ENCODE assay signal across 1 cellular context in the genomic region with DNA sequence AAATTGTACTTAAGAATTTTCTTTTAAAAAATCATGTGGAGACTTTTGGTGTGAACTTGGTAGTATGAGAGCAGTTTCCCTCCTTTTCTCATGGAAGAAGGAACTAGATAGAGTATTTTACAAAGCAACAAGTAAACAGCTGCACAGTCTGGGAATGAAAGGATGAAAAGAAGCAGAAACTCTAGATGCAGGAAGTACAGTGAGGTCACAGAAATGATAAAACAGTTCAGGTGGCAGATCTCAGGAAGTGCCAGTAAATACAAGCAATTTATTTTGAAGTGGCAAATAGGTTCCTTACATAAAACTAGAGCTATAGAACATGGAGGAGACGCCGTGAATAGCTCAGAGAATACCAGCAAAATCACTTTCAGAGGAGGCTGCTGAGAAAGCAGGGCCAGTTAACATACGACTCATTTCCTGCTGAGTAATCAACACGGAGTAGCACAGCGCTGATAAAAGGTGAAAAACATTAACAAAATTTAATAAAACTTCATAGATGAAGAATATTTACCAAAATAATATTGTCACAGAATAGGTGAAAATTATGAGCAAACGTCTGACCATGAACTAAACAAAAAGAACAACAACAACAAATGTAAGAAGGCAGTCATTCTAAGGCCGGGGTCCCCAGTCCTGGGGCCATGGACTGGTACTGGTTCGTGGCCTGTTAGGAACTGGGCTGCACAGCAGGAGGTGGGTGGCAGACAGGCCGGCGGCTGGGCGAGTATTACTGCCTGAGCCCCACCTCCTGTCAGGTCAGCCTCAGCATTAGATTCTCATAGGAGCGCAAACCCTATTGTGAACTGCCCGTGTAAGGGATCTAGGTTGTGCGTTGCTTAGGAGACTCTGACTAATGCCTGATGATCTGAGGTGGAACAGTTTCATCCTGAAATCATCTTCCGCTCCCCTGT.
TF ChIP-seq lines count a peak whose summit lies in the region.

No MANE protein-coding gene starts in this region.

TF ChIP-seq in HepG2, 621 proteins besides CTCF, POLR2A, EP300 and RAD21:
- 0 out of 4 replicates have a peak, but pooled peaks of 1 of the 2 experiments have one; percentile 4 for TF ChIP-seq MAFK (conservative IDR thresholded peaks at IDR 0.05 in 1 of 2, IDR thresholded peaks at IDR 0.05 in 1 of 2; ENCODE audit: low read length in 2 of 2)
